In genomic region chr4:87038837-87039715, GRCh38 we compare ENCODE assay signal across 8 cellular contexts.
A peak's percentile ranks its signal among the peaks of the same experiment; 100 is the strongest.
DNase-seq lines count a peak whose midpoint lies in the region; ATAC-seq, FAIRE-seq and TF ChIP-seq lines count a peak whose summit lies in the region.

No MANE protein-coding gene starts in this region.

- H3K4me3 Mint-ChIP-seq in Caco-2 (ENCODE audit: unreplicated experiment): no peak overlapping the region

- 83% methylated on average over 8 of the region's 8 CpGs for whole genome bisulfite sequencing in HepG2 (ENCODE audit: low lambda C conversion rate)

- no peak overlapping the region for H3K4me2 ChIP-seq in HepG2 (ENCODE audit: low read depth, low read length)

- ATAC-seq in GM21576 (IDR thresholded peaks at IDR 0.05; ENCODE audit: unreplicated experiment): peak; percentile 47
- peak; percentile 48 for ATAC-seq in HepG2
- ATAC-seq in GM21723 (IDR thresholded peaks at IDR 0.05; ENCODE audit: unreplicated experiment): no peak

- no peak overlapping the region for H2AFZ ChIP-seq in HepG2 (ENCODE audit: low read length)

- TF ChIP-seq EP300 in HepG2 (IDR thresholded peaks at IDR 0.05; ENCODE audit: low read depth in 2 of 2, low read length in 2 of 2) (no peak), HepG2 (CRISPR knock-in tag; IDR thresholded peaks at IDR 0.05; ENCODE audit: borderline replicate concordance) (no peak)

- no peak overlapping the region for H3K27ac Mint-ChIP-seq in Caco-2 (ENCODE audit: unreplicated experiment)

- in situ Hi-C loops in HepG2 (cut with HindIII; ENCODE audit: extremely low pct_ligation_motif_present, low pct_unique_long_range_greater_than_20kb): no loop called here

- H3K79me2 ChIP-seq in HepG2 (ENCODE audit: insufficient read depth, low read length): peaks cover 71% of the 10 kb centered on the region

- no peaks in the 10 kb centered on the region for H3K27me3 Mint-ChIP-seq in Caco-2 (ENCODE audit: insufficient read depth, unreplicated experiment)

- no peak for FAIRE-seq in HepG2 (lab: Jason Lieb, UNC)

- no peaks in the 10 kb centered on the region for H3K4me1 Mint-ChIP-seq in Caco-2 (ENCODE audit: low read depth, unreplicated experiment)

- H3K36me3 ChIP-seq in BJ (ENCODE audit: control insufficient read depth, insufficient read depth, low read length) (no peaks in the 10 kb centered on the region), HepG2 (replicated peaks in 1 of 2; ENCODE audit: control insufficient read depth in 1 of 2, insufficient read depth in 2 of 2, low read length in 2 of 2) (0 out of 5 replicates have a peak, but pooled peaks cover 0 to 1% of the 10 kb centered on the region in 2 experiments), Caco-2 (ENCODE audit: control insufficient read depth, insufficient read depth, low read length) (no peaks in the 10 kb centered on the region)

- peaks cover 42% of the 10 kb centered on the region for H4K20me1 ChIP-seq in HepG2 (ENCODE audit: insufficient read depth, low read length)

- no peak for TF ChIP-seq POLR2A in HepG2 (IDR thresholded peaks at IDR 0.05; ENCODE audit: insufficient read depth in 1 of 2, low read depth in 2 of 2, low read length in 2 of 2)

- H3K27ac ChIP-seq in cingulate gyrus (ENCODE audit: low read depth, low read length) (peak overlapping the region; percentile 83), HepG2 (ENCODE audit: extremely low read length, insufficient read depth, low read length) (no peak overlapping the region), temporal lobe (ENCODE audit: low read depth, low read length) (peak overlapping the region; percentile 87)

- H3K4me3 ChIP-seq in BJ (ENCODE audit: low read depth, low read length) (no peak overlapping the region), HepG2 (replicated peaks in 1 of 3; ENCODE audit: insufficient read depth in 1 of 3, low read depth in 2 of 3, low read length in 3 of 3) (no peak overlapping the region), Caco-2 (ENCODE audit: low read depth, low read length) (no peak overlapping the region)

- no peaks in the 10 kb centered on the region for H3K27me3 ChIP-seq in BJ (ENCODE audit: control insufficient read depth, insufficient read depth, low read length)
- no peaks in the 10 kb centered on the region for H3K27me3 ChIP-seq in HepG2 (ENCODE audit: control insufficient read depth in 1 of 2, insufficient read depth in 2 of 2, low read length in 2 of 2)
- H3K27me3 ChIP-seq in Caco-2 (replicated peaks; ENCODE audit: control insufficient read depth, insufficient read depth, low read length): no peaks in the 10 kb centered on the region

- DNase-seq in BJ (ENCODE audit: low read depth): peak; percentile 50
- peak; percentile 16 for DNase-seq in NCI-H2227 treated with DMSO at 0.1 percent for 48 hours (lab: John Stamatoyannopoulos, UW)
- DNase-seq in HepG2 (ENCODE audit: low spot score): no peak
- DNase-seq in Caco-2: no peak

- peaks cover 23% of the 10 kb centered on the region for H3K4me1 ChIP-seq in HepG2 (ENCODE audit: insufficient read depth, low read length)
- peaks cover 5% of the 10 kb centered on the region for H3K4me1 ChIP-seq in Caco-2

- no peak for TF ChIP-seq CTCF in BJ (IDR thresholded peaks at IDR 0.05; ENCODE audit: insufficient read depth, low read depth, low read length)
- TF ChIP-seq CTCF in HepG2 (CRISPR knock-in tag; IDR thresholded peaks at IDR 0.05): no peak
- TF ChIP-seq CTCF in Caco-2 (IDR thresholded peaks at IDR 0.05; ENCODE audit: insufficient read depth in 1 of 2, low read depth in 1 of 2, low read length in 1 of 2, severe bottlenecking in 1 of 2, unreplicated experiment in 1 of 2): no peak

- no TSS peak for BruUV-seq in HepG2 (replicated peaks; lab: Mats Ljungman, UMichigan)
- BruUV-seq in Caco-2 (replicated peaks; lab: Mats Ljungman, UMichigan): no TSS peak

- H3K36me3 Mint-ChIP-seq in Caco-2 (ENCODE audit: insufficient read depth, unreplicated experiment): no peaks in the 10 kb centered on the region

- TF ChIP-seq RAD21 in HepG2 (CRISPR knock-in tag; IDR thresholded peaks at IDR 0.05): no peak

- H3K9me3 ChIP-seq in HepG2 (ENCODE audit: low read length): no peaks in the 10 kb centered on the region
- H3K9me3 ChIP-seq in Caco-2: no peaks in the 10 kb centered on the region

- intact Hi-C loops in HepG2 (cut with micrococcal nuclease; ENCODE audit: unreplicated experiment) (no loop called here), Caco-2 (cut with micrococcal nuclease; ENCODE audit: unreplicated experiment) (no loop called here)

- CTCF ChIA-PET in BJ (lab: Yijun Ruan, JAX): interaction anchor here (0.6 kb wide), 1 partner anchor 12 kb away, joined by 3 read pairs; no protein-coding TSS in a partner anchor
- CTCF ChIA-PET in HepG2 (lab: Yijun Ruan, JAX; ENCODE audit: low intra/inter-chr PET ratio, low total read pairs): no interaction called here
- CTCF ChIA-PET in Caco-2 (lab: Charles Lee): no interaction called here

- H3K9ac ChIP-seq in HepG2 (ENCODE audit: insufficient read depth, low read depth, low read length): no peak overlapping the region

- POLR2A ChIA-PET in BJ (lab: Charles Lee) (no interaction called here), HepG2 (lab: Yijun Ruan, JAX) (no interaction called here), Caco-2 (lab: Charles Lee) (no interaction called here)

- no peaks in the 10 kb centered on the region for H3K9me3 Mint-ChIP-seq in Caco-2 (ENCODE audit: unreplicated experiment)

TF ChIP-seq in HepG2, 621 proteins besides CTCF, POLR2A, EP300 and RAD21:
- TF ChIP-seq ZBTB33 (CRISPR knock-in tag; IDR thresholded peaks at IDR 0.05): 0 out of 2 replicates have a peak, but pooled peaks have one; percentile 27
- no peak for TF ChIP-seq ZFP82 (CRISPR knock-in tag; IDR thresholded peaks at IDR 0.05; ENCODE audit: borderline replicate concordance)
TF ChIP-seq in HepG2: peak in this region for 1.

Comparison
In these comparisons a context has a peak if more than half of its experiments do, and no peak if none do; other contexts are left out.
1. DNase-seq: peak in BJ (single experiment) and NCI-H2227 treated with DMSO at 0.1 percent for 48 hours (single experiment); none in HepG2 (single experiment) and Caco-2 (0 of 2).